Comparison of ENCODE assay signal across 15 cellular contexts in the genomic region with DNA sequence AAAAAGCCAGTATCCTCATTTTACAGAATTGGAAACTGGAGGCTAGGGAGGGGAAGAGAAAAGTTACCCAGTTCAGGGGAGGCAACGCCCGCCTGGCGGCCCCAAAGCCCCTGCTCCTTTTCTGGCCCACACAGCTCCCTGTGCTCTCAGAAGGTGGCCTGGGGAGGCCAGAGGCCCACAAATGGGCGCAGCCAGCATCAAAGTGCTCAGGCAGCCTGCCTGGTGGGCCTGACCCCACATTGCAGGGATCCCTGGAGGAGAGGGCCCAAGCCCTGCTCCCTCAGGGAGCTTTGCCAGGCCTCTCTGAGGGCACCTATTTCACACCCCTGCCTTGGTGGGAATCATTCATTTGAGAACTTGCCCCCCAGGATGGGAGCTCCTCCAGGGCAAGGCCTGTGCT. TPM values are rescaled to one million over a fixed set of nuclear protein-coding genes. Genes with fewer than 3 reads are reported as not detected.
DNase-seq lines count a peak whose midpoint lies in the region; ATAC-seq and TF ChIP-seq lines count a peak whose summit lies in the region.
"Had no signal": no experiment of that assay in that cellular context is flagged by ENCODE, and none has a peak within 500 bp of the region (broad histone marks: within the 10 kb centered on the region; RNA-seq: fewer than 3 reads in every experiment).

No MANE protein-coding gene starts in this region.

- no peaks in the 10 kb centered on the region for H3K27me3 Mint-ChIP-seq in CD8-positive, alpha-beta T cell (ENCODE audit: low read depth)

- no peaks in the 10 kb centered on the region for H3K9me2 ChIP-seq in PC-9 (ENCODE audit: insufficient read depth)

- no peak overlapping the region for H3K4me3 ChIP-seq in CD8-positive, alpha-beta T cell (ENCODE audit: low read depth, low read length)
- H3K4me3 ChIP-seq in adipocyte (ENCODE audit: low read length) (no peak overlapping the region), lower lobe of right lung (no peak overlapping the region), subcutaneous abdominal adipose tissue (ENCODE audit: low read depth in 1 of 5, low read length in 5 of 5) (no peak overlapping the region), PC-9 (no peak overlapping the region)

- no peaks in the 10 kb centered on the region for H3K79me2 ChIP-seq in PC-9 (ENCODE audit: low read depth)

- no peaks in the 10 kb centered on the region for H3K36me3 ChIP-seq in CD8-positive, alpha-beta T cell (ENCODE audit: insufficient read depth, low read length)
- no peaks in the 10 kb centered on the region for H3K36me3 ChIP-seq in adipocyte (ENCODE audit: control insufficient read depth, insufficient read depth, low read length, severe bottlenecking)
- peaks cover 28% of the 10 kb centered on the region for H3K36me3 ChIP-seq in lower lobe of right lung
- peaks cover 0 to 23% (median 12%) of the 10 kb centered on the region in 5 donors for H3K36me3 ChIP-seq in subcutaneous abdominal adipose tissue (ENCODE audit: control insufficient read depth in 5 of 5, insufficient read depth in 5 of 5, low read length in 5 of 5)
- no peaks in the 10 kb centered on the region for H3K36me3 ChIP-seq in PC-9 (ENCODE audit: low read depth)

- H3K9ac ChIP-seq in adipocyte (ENCODE audit: low read length) = peak overlapping the region; percentile 2
- H3K9ac ChIP-seq in subcutaneous abdominal adipose tissue (ENCODE audit: low read length in 5 of 5) = no peak overlapping the region

- H3K4me1 ChIP-seq in CD8-positive, alpha-beta T cell (ENCODE audit: insufficient read depth, low read length) = no peaks in the 10 kb centered on the region
- H3K4me1 ChIP-seq in adipocyte (ENCODE audit: control insufficient read depth, insufficient read depth, low read length) = peaks cover 49% of the 10 kb centered on the region
- peaks cover 96% of the 10 kb centered on the region for H3K4me1 ChIP-seq in lower lobe of right lung
- H3K4me1 ChIP-seq in subcutaneous abdominal adipose tissue (ENCODE audit: control insufficient read depth in 5 of 5, insufficient read depth in 5 of 5, low read length in 5 of 5) = peaks cover 15 to 77% (median 69%) of the 10 kb centered on the region in 5 donors
- H3K4me1 ChIP-seq in PC-9 (replicated peaks; ENCODE audit: insufficient read depth) = no peaks in the 10 kb centered on the region

- no peak overlapping the region for H3K27ac ChIP-seq in CD8-positive, alpha-beta T cell (ENCODE audit: low read depth, low read length)
- H3K27ac ChIP-seq in lower lobe of right lung (peak overlapping the region; percentile 59), subcutaneous abdominal adipose tissue (ENCODE audit: low read depth, low read length) (peak overlapping the region; percentile 96), PC-9 (no peak overlapping the region)

- no peak for ATAC-seq in CD8-positive, alpha-beta T cell
- no peak for ATAC-seq in lower lobe of right lung

- intact Hi-C loops in CD8-positive, alpha-beta T cell (cut with DNase I, micrococcal nuclease) = no loop called here
- intact Hi-C loops in lower lobe of right lung (cut with DNase I) (no loop called here), PC-9 (cut with micrococcal nuclease; ENCODE audit: unreplicated experiment) (no loop called here)

- no peak for TF ChIP-seq CTCF in CD8-positive, alpha-beta T cell (IDR thresholded peaks at IDR 0.05)
- TF ChIP-seq CTCF in lower lobe of right lung (IDR thresholded peaks at IDR 0.05) = no peak
- TF ChIP-seq CTCF in PC-9 (conservative IDR thresholded peaks at IDR 0.05) = no peak

- H3K9me3 ChIP-seq in CD8-positive, alpha-beta T cell (ENCODE audit: low read length) = no peaks in the 10 kb centered on the region
- H3K9me3 ChIP-seq in adipocyte (ENCODE audit: control insufficient read depth, low read length) = no peaks in the 10 kb centered on the region
- H3K9me3 ChIP-seq in lower lobe of right lung = no peaks in the 10 kb centered on the region
- H3K9me3 ChIP-seq in subcutaneous abdominal adipose tissue (ENCODE audit: control insufficient read depth in 5 of 5, low read length in 5 of 5) = no peaks in the 10 kb centered on the region
- no peaks in the 10 kb centered on the region for H3K9me3 ChIP-seq in PC-9 (ENCODE audit: insufficient read depth, low read depth)

- H2AFZ ChIP-seq in PC-9 = no peak overlapping the region

- H3K9me3 Mint-ChIP-seq in CD8-positive, alpha-beta T cell = no peaks in the 10 kb centered on the region

- no TSS peak for BruUV-seq in PC-9 (replicated peaks; lab: Mats Ljungman, UMichigan)

- H3K4me1 Mint-ChIP-seq in CD8-positive, alpha-beta T cell (ENCODE audit: low read depth) = peaks cover 17% of the 10 kb centered on the region

- DNase-seq in CD8-positive, alpha-beta T cell = no peak
- DNase-seq in adipocyte (ENCODE audit: low read depth) (no peak), lower lobe of right lung (no peak), PC-9 (no peak), NCI-H2029 (lab: John Stamatoyannopoulos, UW) (no peak)
- DNase-seq in activated CD8-positive, alpha-beta memory T cell treated with anti-CD3 and anti-CD28 coated beads, Interleukin-2, amount 50 U/mL, for 48 hours = no peak
- DNase-seq: ACHN; C1 segment of cervical spinal cord; DMS79; NCI-H1092 treated with DMSO at 0.1 percent for 48 hours; NCI-H146; NCI-H510A; NCI-H748 treated with DMSO at 0.1 percent for 48 hours; NK-92 treated with Interleukin-12 subunit alpha and Interleukin-12 subunit beta, amount 100 ng/mL, for 24 hours had no signal

- H3K27me3 ChIP-seq in CD8-positive, alpha-beta T cell (ENCODE audit: insufficient read depth, low read length) = no peaks in the 10 kb centered on the region
- no peaks in the 10 kb centered on the region for H3K27me3 ChIP-seq in adipocyte (replicated peaks; ENCODE audit: control insufficient read depth, insufficient read depth, low read length)
- no peaks in the 10 kb centered on the region for H3K27me3 ChIP-seq in lower lobe of right lung (ENCODE audit: low read depth)
- no peaks in the 10 kb centered on the region for H3K27me3 ChIP-seq in subcutaneous abdominal adipose tissue (ENCODE audit: control insufficient read depth in 5 of 5, insufficient read depth in 4 of 5, low read length in 5 of 5)
- no peaks in the 10 kb centered on the region for H3K27me3 ChIP-seq in PC-9 (ENCODE audit: insufficient read depth, low read depth)

- POLR2A ChIA-PET in CD8-positive, alpha-beta T cell (lab: Charles Lee) = no interaction called here
- POLR2A ChIA-PET in PC-9 (lab: Charles Lee; ENCODE audit: unreplicated experiment) = no interaction called here

- H3K4me2 ChIP-seq in PC-9 = no peak overlapping the region

- H3F3A ChIP-seq in PC-9 (ENCODE audit: insufficient read depth, low read depth) = no peaks in the 10 kb centered on the region; the same call in 1 of the 2 replicates

- H3K27ac Mint-ChIP-seq in CD8-positive, alpha-beta T cell = peak overlapping the region; percentile 18

- H4K20me1 ChIP-seq in PC-9 (ENCODE audit: insufficient read depth) = peaks cover 8% of the 10 kb centered on the region; the same call in 1 of the 2 replicates

- H3K4me3 Mint-ChIP-seq in CD8-positive, alpha-beta T cell = no peak overlapping the region

- H3K36me3 Mint-ChIP-seq in CD8-positive, alpha-beta T cell = peaks cover 25% of the 10 kb centered on the region

- CTCF ChIA-PET in CD8-positive, alpha-beta T cell (lab: Charles Lee) = interaction anchor here (0.9 to 1.9 kb wide), 3 partner anchors 29 to 232 kb away, joined by 3 to 6 read pairs (median 5); no protein-coding TSS in a partner anchor
- CTCF ChIA-PET in PC-9 (lab: Charles Lee) = no interaction called here

RNA-seq across cellular contexts. Expression of gene ARRB1, which starts 42.5 kb away (rescaled TPM):
- total RNA-seq in CD8-positive, alpha-beta T cell = 10 to 100 TPM; 25.1 to 26.5 TPM
- 187 TPM for total RNA-seq in lower lobe of right lung
- total RNA-seq in PC-9 (2021) = 31.8 and 43.6 TPM in 2 replicates

Comparison
In these comparisons a context has a peak if more than half of its experiments do, and no peak if none do; other contexts are left out.
1. H3K27ac ChIP-seq: peak in lower lobe of right lung (single experiment) and subcutaneous abdominal adipose tissue (single experiment); none in CD8-positive, alpha-beta T cell (single experiment) and PC-9 (single experiment).